In the genomic region with DNA sequence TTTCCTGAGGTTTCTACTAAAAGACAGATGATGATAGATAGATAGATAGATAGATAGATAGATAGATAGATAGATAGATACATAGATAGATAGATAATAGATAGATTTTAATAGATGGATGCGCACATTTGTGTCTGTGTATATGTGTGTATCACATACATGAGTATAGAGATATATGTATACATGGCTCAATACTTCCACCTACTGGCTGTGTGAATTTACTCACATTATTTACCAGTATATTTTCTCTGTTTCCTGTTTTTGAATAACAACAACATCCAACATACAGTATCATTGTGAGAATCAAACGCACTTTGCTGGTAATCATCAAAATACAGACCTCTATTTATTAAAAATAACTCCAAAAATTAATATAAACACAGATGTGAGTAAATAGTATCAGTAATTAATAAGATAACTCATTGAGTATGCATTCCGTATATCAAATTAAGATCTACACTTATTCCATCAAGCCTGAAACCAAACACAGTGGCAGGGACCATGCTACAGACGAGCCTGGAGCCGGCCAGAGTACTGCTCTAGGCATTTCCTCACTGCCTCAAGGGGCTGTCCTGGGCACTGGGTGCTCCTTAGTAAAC, we compare ENCODE assay signal across 8 cellular contexts.
DNase-seq lines count a peak whose midpoint lies in the region; ATAC-seq lines count a peak whose summit lies in the region.

No MANE protein-coding gene starts in this region.

- ATAC-seq in HG02981 (IDR thresholded peaks at IDR 0.05; ENCODE audit: unreplicated experiment) = peak; percentile 64

- DNase-seq in DMS79 treated with DMSO at 0.1 percent for 48 hours (lab: John Stamatoyannopoulos, UW) = peak; percentile 37
- no peak for DNase-seq in DMS79 (lab: John Stamatoyannopoulos, UW)
- peak; percentile 31 for DNase-seq in NCI-H2196 (lab: John Stamatoyannopoulos, UW; ENCODE audit: unreplicated experiment)
- peak; percentile 69 for DNase-seq in astrocyte of the hippocampus (ENCODE audit: low read depth, low spot score)
- peak; percentile 31 for DNase-seq in kidney glomerular epithelial cell (lab: John Stamatoyannopoulos, UW)
- no peak for DNase-seq in ecto neural progenitor cell (ENCODE audit: low spot score)
- DNase-seq in NCI-H226 = no peak

Comparison
In these comparisons a context has a peak if more than half of its experiments do, and no peak if none do; other contexts are left out.
1. DNase-seq: peak in DMS79 treated with DMSO at 0.1 percent for 48 hours (single experiment), NCI-H2196 (single experiment), astrocyte of the hippocampus (single experiment) and kidney glomerular epithelial cell (single experiment); none in DMS79 (single experiment), ecto neural progenitor cell (single experiment) and NCI-H226 (single experiment).